Comparison of ENCODE assay signal across 12 cellular contexts in genomic region chr17:39867891-39868553, GRCh38. TPM values are rescaled to one million over a fixed set of nuclear protein-coding genes. Genes with fewer than 3 reads are reported as not detected.
A peak's percentile ranks its signal among the peaks of the same experiment; 100 is the strongest.
DNase-seq lines count a peak whose midpoint lies in the region; ATAC-seq and TF ChIP-seq lines count a peak whose summit lies in the region.
"Had no signal": no experiment of that assay in that cellular context is flagged by ENCODE, and none has a peak within 500 bp of the region (broad histone marks: within the 10 kb centered on the region; RNA-seq: fewer than 3 reads in every experiment).

Gene ZPBP2 (plus strand): TSS chr17:39868202. CDS start chr17:39868355, 153 bp downstream.

- no peak within 1 kb of the TSS for H3K27ac ChIP-seq in vagina
- H3K27ac ChIP-seq: gastroesophageal sphincter had no signal

- no peak within 1 kb of the TSS for H3K4me3 ChIP-seq in H7 (ENCODE audit: insufficient read depth, low read depth, low read length)
- no peak within 1 kb of the TSS for H3K4me3 ChIP-seq in vagina
- H3K4me3 ChIP-seq in HAP-1, result no peak within 1 kb of the TSS
- H3K4me3 ChIP-seq: gastroesophageal sphincter had no signal

- DNase-seq in H7, result peak; percentile 23
- no peak for DNase-seq in activated CD8-positive, alpha-beta T cell treated with anti-CD3 and anti-CD28 coated beads, Interleukin-2, amount 10 ng/mL, durations not matched to agents 7 days and 5 days
- peak; percentile 19 for DNase-seq in germinal center (ENCODE audit: low spot score)
- DNase-seq in stimulated activated naive CD4-positive, alpha-beta T cell (lab: John Stamatoyannopoulos, UW), result peak in 4 of 6 experiments; percentile 18 to 66 (median 32)
- no peak for DNase-seq in vagina (ENCODE audit: extremely low spot score in 2 of 2)
- no peak for DNase-seq in NCI-H1436 (lab: John Stamatoyannopoulos, UW)
- no peak for DNase-seq in SK-N-DZ (ENCODE audit: low spot score)
- DNase-seq in HAP-1 (ENCODE audit: low spot score in 2 of 2), result no peak
- DNase-seq: amygdala had no signal

- H3K9me3 ChIP-seq in vagina (no peaks in the 10 kb centered on the region), HAP-1 (no peaks in the 10 kb centered on the region)

- H3K27me3 ChIP-seq in H7 (ENCODE audit: control insufficient read depth, insufficient read depth, low read length), result peaks cover 36% of the 10 kb centered on the region
- H3K27me3 ChIP-seq in vagina, result peaks cover 6% of the 10 kb centered on the region
- H3K27me3 ChIP-seq in HAP-1 (ENCODE audit: low read depth), result peaks cover 28% of the 10 kb centered on the region

- no peaks in the 10 kb centered on the region for H3K9me3 Mint-ChIP-seq in activated CD8-positive, alpha-beta T cell treated with anti-CD3 and anti-CD28 coated beads, Interleukin-2, amount 10 ng/mL, durations not matched to agents 7 days and 5 days (ENCODE audit: insufficient read depth)

- peaks cover 47% of the 10 kb centered on the region for H3K4me1 Mint-ChIP-seq in activated CD8-positive, alpha-beta T cell treated with anti-CD3 and anti-CD28 coated beads, Interleukin-2, amount 10 ng/mL, durations not matched to agents 7 days and 5 days (ENCODE audit: low read depth)

- H3K4me3 Mint-ChIP-seq in activated CD8-positive, alpha-beta T cell treated with anti-CD3 and anti-CD28 coated beads, Interleukin-2, amount 10 ng/mL, durations not matched to agents 7 days and 5 days, result peak within 1 kb of the TSS; percentile 29

- H3K4me1 ChIP-seq in vagina (peaks cover 8% of the 10 kb centered on the region), HAP-1 (no peaks in the 10 kb centered on the region)

- TF ChIP-seq POLR2A in vagina (IDR thresholded peaks at IDR 0.05), result no peak

- no peaks in the 10 kb centered on the region for H3K36me3 Mint-ChIP-seq in activated CD8-positive, alpha-beta T cell treated with anti-CD3 and anti-CD28 coated beads, Interleukin-2, amount 10 ng/mL, durations not matched to agents 7 days and 5 days (ENCODE audit: low read depth)

- H3K36me3 ChIP-seq in H7 (replicated peaks; ENCODE audit: control insufficient read depth, insufficient read depth, low read length) (no peaks in the 10 kb centered on the region), vagina (no peaks in the 10 kb centered on the region), HAP-1 (replicated peaks) (no peaks in the 10 kb centered on the region)
- H3K36me3 ChIP-seq: gastroesophageal sphincter had no signal

- CTCF ChIA-PET in activated CD8-positive, alpha-beta T cell treated with anti-CD3 and anti-CD28 coated beads, Interleukin-2, amount 10 ng/mL, durations not matched to agents 7 days and 5 days (lab: Charles Lee), result interaction anchor here (0.6 kb wide), 1 partner anchor 31 kb away, joined by 3 read pairs; no protein-coding TSS in a partner anchor

- intact Hi-C loops in vagina (cut with DNase I), result loop anchor here (2.0 kb wide), 1 partner anchor 69 kb away; no protein-coding TSS in a partner anchor

- POLR2A ChIA-PET in activated CD8-positive, alpha-beta T cell treated with anti-CD3 and anti-CD28 coated beads, Interleukin-2, amount 10 ng/mL, durations not matched to agents 7 days and 5 days (lab: Charles Lee), result no interaction called here

- H3K27me3 Mint-ChIP-seq in activated CD8-positive, alpha-beta T cell treated with anti-CD3 and anti-CD28 coated beads, Interleukin-2, amount 10 ng/mL, durations not matched to agents 7 days and 5 days (ENCODE audit: low read depth), result peaks cover 4% of the 10 kb centered on the region

- no peak for ATAC-seq in activated CD8-positive, alpha-beta T cell treated with anti-CD3 and anti-CD28 coated beads, Interleukin-2, amount 10 ng/mL, durations not matched to agents 7 days and 5 days
- ATAC-seq: gastroesophageal sphincter had no signal

- in situ Hi-C loops in HAP-1 (cut with MboI; ENCODE audit: low sequenced_read_pairs), result no loop called here

- H3K27ac Mint-ChIP-seq in activated CD8-positive, alpha-beta T cell treated with anti-CD3 and anti-CD28 coated beads, Interleukin-2, amount 10 ng/mL, durations not matched to agents 7 days and 5 days, result peak within 1 kb of the TSS; percentile 75

- no peak for TF ChIP-seq CTCF in vagina (IDR thresholded peaks at IDR 0.05)

RNA-seq across cellular contexts. Expression of gene ZPBP2, which starts in this region (rescaled TPM):
- not detected in 2 replicates for total RNA-seq in H7 (2014; rRNA removed; shearing (Covaris generic))
- total RNA-seq in activated CD8-positive, alpha-beta T cell treated with anti-CD3 and anti-CD28 coated beads, Interleukin-2, amount 10 ng/mL, durations not matched to agents 7 days and 5 days, result not detected
- total RNA-seq in vagina, result not detected
- not detected in 2 replicates for polyA plus RNA-seq in SK-N-DZ (2014; cell fraction: cytosol; rRNA removed)
- not detected in 2 replicates for polyA plus RNA-seq in SK-N-DZ (2014; cell fraction: nucleus; rRNA removed)
- total RNA-seq: gastroesophageal sphincter, NCI-H460, osteocyte had no signal

Comparison
In these comparisons a context has a peak if more than half of its experiments do, and no peak if none do; other contexts are left out.
1. Peak in DNase-seq in H7; RNA of the gene not detected or under 1 TPM.
2. DNase-seq: peak in germinal center (single experiment) and stimulated activated naive CD4-positive, alpha-beta T cell (4 of 6); none in activated CD8-positive, alpha-beta T cell treated with anti-CD3 and anti-CD28 coated beads, Interleukin-2, amount 10 ng/mL, durations not matched to agents 7 days and 5 days (single experiment), vagina (0 of 2), NCI-H1436 (single experiment), SK-N-DZ (single experiment) and HAP-1 (0 of 2).